Comparison of ENCODE assay signal across 23 cellular contexts in genomic region chr2:132975490-132976105, GRCh38.
A peak's percentile ranks its signal among the peaks of the same experiment; 100 is the strongest.
DNase-seq lines count a peak whose midpoint lies in the region; ATAC-seq and TF ChIP-seq lines count a peak whose summit lies in the region.
"Had no signal": no experiment of that assay in that cellular context is flagged by ENCODE, and none has a peak within 500 bp of the region (broad histone marks: within the 10 kb centered on the region; RNA-seq: fewer than 3 reads in every experiment).

No MANE protein-coding gene starts in this region.

- H3K4me1 Mint-ChIP-seq in HFFc6 (ENCODE audit: low read depth): peaks cover 34% of the 10 kb centered on the region; the same call in 1 of the 2 replicates
- H3K4me1 Mint-ChIP-seq: activated CD4-positive, alpha-beta T cell treated with anti-CD3 and anti-CD28 coated beads for 36 hours; CD4-positive, CD25-positive, alpha-beta regulatory T cell had no signal

- H3K27me3 Mint-ChIP-seq in HFFc6 (ENCODE audit: insufficient read depth): no peaks in the 10 kb centered on the region; the same call in 1 of the 2 replicates
- H3K27me3 Mint-ChIP-seq: activated CD4-positive, alpha-beta T cell treated with anti-CD3 and anti-CD28 coated beads for 36 hours; activated naive CD8-positive, alpha-beta T cell treated with anti-CD3 and anti-CD28 coated beads, Interleukin-2, amount 10 ng/mL, durations not matched to agents 7 days and 5 days; CD4-positive, CD25-positive, alpha-beta regulatory T cell; naive thymus-derived CD4-positive, alpha-beta T cell had no signal

- H3K9me3 Mint-ChIP-seq in HFFc6: no peaks in the 10 kb centered on the region; the same call in 1 of the 2 replicates

- H3K27ac Mint-ChIP-seq in HFFc6: no peak overlapping the region
- H3K27ac Mint-ChIP-seq: activated CD4-positive, alpha-beta T cell treated with anti-CD3 and anti-CD28 coated beads for 36 hours; activated naive CD8-positive, alpha-beta T cell treated with anti-CD3 and anti-CD28 coated beads, Interleukin-2, amount 10 ng/mL, durations not matched to agents 7 days and 5 days; CD4-positive, CD25-positive, alpha-beta regulatory T cell; naive thymus-derived CD4-positive, alpha-beta T cell had no signal

- peak overlapping the region; percentile 60; the same call in 1 of the 2 replicates for H3K4me3 Mint-ChIP-seq in HFFc6
- H3K4me3 Mint-ChIP-seq: activated CD4-positive, alpha-beta T cell treated with anti-CD3 and anti-CD28 coated beads for 36 hours; activated naive CD8-positive, alpha-beta T cell treated with anti-CD3 and anti-CD28 coated beads, Interleukin-2, amount 10 ng/mL, durations not matched to agents 7 days and 5 days; CD4-positive, CD25-positive, alpha-beta regulatory T cell; naive thymus-derived CD4-positive, alpha-beta T cell had no signal

- DNase-seq in HFFc6: no peak
- DNase-seq in iPS-NIHi11 (ENCODE audit: low spot score): peak; percentile 16
- no peak for DNase-seq in central memory CD4-positive, alpha-beta T cell
- no peak for DNase-seq in occipital lobe (lab: John Stamatoyannopoulos, UW)
- no peak for DNase-seq in NCI-H1092 (lab: John Stamatoyannopoulos, UW)
- DNase-seq: activated CD4-positive, alpha-beta T cell treated with anti-CD3 and anti-CD28 coated beads for 36 hours; activated effector memory CD4-positive, alpha-beta T cell treated with Interleukin-2 at 50 U/mL for 16 hours; activated naive CD8-positive, alpha-beta T cell treated with anti-CD3 and anti-CD28 coated beads, Interleukin-2, amount 10 ng/mL, durations not matched to agents 7 days and 5 days; CD4-positive, CD25-positive, alpha-beta regulatory T cell; gastrocnemius medialis; islet precursor cell; Kasumi-1; left ventricle myocardium superior; midbrain; MV-4-11; naive thymus-derived CD4-positive, alpha-beta T cell; NCI-H146; NCI-H2107; stimulated activated naive CD8-positive, alpha-beta T cell treated with anti-CD3 and anti-CD28 coated beads, Interleukin-15, Interleukin-2, amounts not matched to agents 100 U/mL and 50 U/mL, for 24 hours had no signal

- ATAC-seq in GM18511 (IDR thresholded peaks at IDR 0.05; ENCODE audit: unreplicated experiment): peak; percentile 36
- ATAC-seq in HG03457 (IDR thresholded peaks at IDR 0.05; ENCODE audit: unreplicated experiment): peak; percentile 41
- ATAC-seq in HG03139 (IDR thresholded peaks at IDR 0.05; ENCODE audit: unreplicated experiment): no peak
- ATAC-seq: activated CD4-positive, alpha-beta T cell treated with anti-CD3 and anti-CD28 coated beads for 36 hours; gastrocnemius medialis; HepG2; left ventricle myocardium superior; naive thymus-derived CD4-positive, alpha-beta T cell; stimulated activated naive CD8-positive, alpha-beta T cell treated with anti-CD3 and anti-CD28 coated beads, Interleukin-15, Interleukin-2, amounts not matched to agents 100 U/mL and 50 U/mL, for 24 hours had no signal

- no peaks in the 10 kb centered on the region for H3K36me3 Mint-ChIP-seq in HFFc6 (ENCODE audit: low read depth)
- H3K36me3 Mint-ChIP-seq: activated naive CD8-positive, alpha-beta T cell treated with anti-CD3 and anti-CD28 coated beads, Interleukin-2, amount 10 ng/mL, durations not matched to agents 7 days and 5 days; CD4-positive, CD25-positive, alpha-beta regulatory T cell had no signal

- TF ChIP-seq CTCF in HFFc6 (IDR thresholded peaks at IDR 0.05): no peak
